Comparison of ENCODE assay signal across 23 cellular contexts in genomic region chr16:79962962-79963361, GRCh38.
DNase-seq lines count a peak whose midpoint lies in the region; ATAC-seq and TF ChIP-seq lines count a peak whose summit lies in the region.
"Had no signal": no experiment of that assay in that cellular context is flagged by ENCODE, and none has a peak within 500 bp of the region (broad histone marks: within the 10 kb centered on the region; RNA-seq: fewer than 3 reads in every experiment).

No MANE protein-coding gene starts in this region.

- intact Hi-C loops in esophagus squamous epithelium (cut with DNase I), result no loop called here

- WGBS in esophagus, 2 donors, result 54 to 67% methylated on average over 3 of the region's 3 CpGs
- 51 to 77% methylated on average over 3 of the region's 3 CpGs for WGBS in esophagus squamous epithelium, 2 donors

- no peak for ATAC-seq in HG03442 (IDR thresholded peaks at IDR 0.05; ENCODE audit: unreplicated experiment)
- ATAC-seq: A549, GM12878 had no signal

- no peak overlapping the region for H3K4me2 ChIP-seq in Loucy (ENCODE audit: low read depth, low read length, poor library complexity, severe bottlenecking)
- H3K4me2 ChIP-seq: A549, BLaER1 had no signal

- DNase-seq in esophagus squamous epithelium (lab: John Stamatoyannopoulos, UW) (no peak), mesenteric fat pad (ENCODE audit: low spot score) (no peak), GM13976 (ENCODE audit: low spot score) (no peak)
- DNase-seq: BE2C; C1 segment of cervical spinal cord; CD4-positive, alpha-beta memory T cell; CD4-positive, CD25-positive, alpha-beta regulatory T cell; CD8-positive, alpha-beta memory T cell; COR-L47; DMS 273 treated with DMSO at 0.1 percent for 48 hours; DMS153; DMS53; DMS79; DND-41; EL; GDM1 had no signal

- H3K36me3 ChIP-seq in Loucy (ENCODE audit: insufficient read depth, low read length) (no peaks in the 10 kb centered on the region), esophagus (ENCODE audit: control insufficient read depth in 2 of 2, insufficient read depth in 2 of 2, low read length in 1 of 2) (no peaks in the 10 kb centered on the region), esophagus squamous epithelium (no peaks in the 10 kb centered on the region)
- H3K36me3 ChIP-seq: BE2C, BLaER1 had no signal

- TF ChIP-seq CTCF in Loucy (conservative IDR thresholded peaks at IDR 0.05; ENCODE audit: low read length), result no peak
- TF ChIP-seq CTCF in esophagus squamous epithelium (IDR thresholded peaks at IDR 0.05), result no peak
- no peak for TF ChIP-seq CTCF in GM13976 (IDR thresholded peaks at IDR 0.05; ENCODE audit: borderline replicate concordance, control extremely low read depth, extremely low read depth, insufficient read depth, missing control alignments)

- no peaks in the 10 kb centered on the region for H3K27me3 ChIP-seq in Loucy (ENCODE audit: insufficient read depth, low read length, poor library complexity, severe bottlenecking)
- no peaks in the 10 kb centered on the region for H3K27me3 ChIP-seq in esophagus (ENCODE audit: control insufficient read depth in 1 of 2, insufficient read depth in 2 of 2, low read length in 2 of 2)
- no peaks in the 10 kb centered on the region for H3K27me3 ChIP-seq in esophagus squamous epithelium
- H3K27me3 ChIP-seq: BE2C, BLaER1 had no signal

- H3K9ac ChIP-seq in Loucy (ENCODE audit: low read depth, low read length, poor library complexity, severe bottlenecking), result no peak overlapping the region
- H3K9ac ChIP-seq: BLaER1 had no signal

- H3K4me3 ChIP-seq in Loucy (ENCODE audit: low read length, poor library complexity, severe bottlenecking) (no peak overlapping the region), esophagus (ENCODE audit: low read depth in 1 of 2, low read length in 2 of 2) (no peak overlapping the region), esophagus squamous epithelium (no peak overlapping the region)
- H3K4me3 ChIP-seq: A549, BLaER1, GM12878 had no signal

- H3K4me1 ChIP-seq in Loucy (ENCODE audit: insufficient read depth, low read length, poor library complexity, severe bottlenecking) (peaks cover 3% of the 10 kb centered on the region), esophagus (ENCODE audit: control insufficient read depth in 2 of 2, insufficient read depth in 2 of 2, low read length in 1 of 2) (no peaks in the 10 kb centered on the region), esophagus squamous epithelium (peaks cover 0 to 10% (median 0%) of the 10 kb centered on the region in 3 donors)
- H3K4me1 ChIP-seq: A549, BE2C had no signal

- no peaks in the 10 kb centered on the region for H3F3A ChIP-seq in Loucy (ENCODE audit: low read depth)

- in situ Hi-C loops in GM13976 (cut with MboI; ENCODE audit: low sequenced_read_pairs, unreplicated experiment), result no loop called here

- no peak for TF ChIP-seq POLR2A in esophagus squamous epithelium (IDR thresholded peaks at IDR 0.05)

- H3K27ac ChIP-seq in esophagus (ENCODE audit: low read depth in 2 of 2, low read length in 1 of 2) (peak overlapping the region; percentile 47 to 84), esophagus squamous epithelium (peak overlapping the region in 3 of 4 donors; percentile 7 to 52 (median 17))
- H3K27ac ChIP-seq: 22Rv1, A549, BLaER1 had no signal

- H3K9me2 ChIP-seq in Loucy (replicated peaks; ENCODE audit: low read depth, low read length), result no peaks in the 10 kb centered on the region

- peak overlapping the region; percentile 26; the same call in 1 of the 2 replicates for H2AFZ ChIP-seq in Loucy (ENCODE audit: low read length)

- no peaks in the 10 kb centered on the region for H3K79me2 ChIP-seq in Loucy (ENCODE audit: insufficient read depth, low read length)

- H3K9me3 ChIP-seq in Loucy (ENCODE audit: insufficient read depth, low read depth, low read length) (no peaks in the 10 kb centered on the region), esophagus (ENCODE audit: control insufficient read depth in 2 of 2, insufficient read depth in 1 of 2, low read depth in 1 of 2, low read length in 1 of 2) (no peaks in the 10 kb centered on the region), esophagus squamous epithelium (no peaks in the 10 kb centered on the region)
- H3K9me3 ChIP-seq: BE2C, BLaER1 had no signal

- H4K20me1 ChIP-seq in Loucy (ENCODE audit: insufficient read depth, low read length, poor library complexity, severe bottlenecking), result no peaks in the 10 kb centered on the region
- H4K20me1 ChIP-seq: BLaER1 had no signal
